In the genomic region with DNA sequence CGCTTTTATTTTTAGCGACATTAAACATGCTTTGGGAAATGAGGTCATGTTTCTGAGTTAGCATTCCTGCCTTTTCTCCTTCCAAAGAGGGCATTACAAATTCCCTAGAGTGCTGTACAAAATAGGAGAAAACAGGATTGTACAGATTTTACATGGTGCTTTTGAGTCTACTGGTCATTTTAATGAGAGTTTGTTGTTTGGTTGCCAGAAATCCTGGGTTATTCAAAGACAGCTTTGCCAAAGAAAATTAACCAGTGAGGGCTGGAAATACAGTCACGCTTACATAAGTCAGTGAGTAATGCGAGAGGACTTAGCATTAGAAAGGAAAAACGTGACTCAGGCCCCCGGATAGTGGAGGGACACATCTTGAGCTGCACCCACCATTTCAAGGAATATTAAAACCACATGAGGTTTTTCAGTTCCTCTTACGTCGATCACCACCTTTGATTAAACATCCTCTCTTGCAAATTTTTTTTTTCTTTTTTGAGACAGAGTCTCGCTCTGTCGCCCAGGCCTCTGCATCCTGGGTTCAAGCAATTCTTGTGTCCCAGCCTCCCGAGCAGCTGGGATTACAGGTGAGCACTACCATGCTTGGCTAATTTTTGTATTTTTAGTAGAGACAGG, we compare ENCODE assay signal across 8 cellular contexts. TPM values are rescaled to one million over a fixed set of nuclear protein-coding genes. Genes with fewer than 3 reads are reported as not detected.
DNase-seq lines count a peak whose midpoint lies in the region; ATAC-seq and TF ChIP-seq lines count a peak whose summit lies in the region.

No MANE protein-coding gene starts in this region.

- H3K9ac ChIP-seq in iPS-18a (ENCODE audit: low read length): peak overlapping the region; percentile 20

- POLR2A ChIA-PET in OCI-LY7 (lab: Charles Lee): no interaction called here

- DNase-seq in CD14-positive monocyte (ENCODE audit: low spot score) (peak; percentile 57), OCI-LY7 (ENCODE audit: low spot score) (peak; percentile 73), DMS53 (lab: John Stamatoyannopoulos, UW) (no peak)
- DNase-seq in activated naive CD4-positive, alpha-beta T cell treated with anti-CD3 and anti-CD28 coated beads, Interleukin-2, amount 10 ng/mL, durations not matched to agents 7 days and 5 days: peak; percentile 56
- DNase-seq in stimulated activated CD8-positive, alpha-beta memory T cell treated with anti-CD3 and anti-CD28 coated beads, Interleukin-12 subunit alpha, Interleukin-12 subunit beta, amount 100 ng/mL, for 24 hours (ENCODE audit: extremely low read depth): peak; percentile 38

- H3K4me2 ChIP-seq in OCI-LY7 (ENCODE audit: low read length): no peak overlapping the region

- ATAC-seq in GM21786 (IDR thresholded peaks at IDR 0.05; ENCODE audit: unreplicated experiment): peak; percentile 36
- ATAC-seq in HG03280 (IDR thresholded peaks at IDR 0.05; ENCODE audit: unreplicated experiment): no peak

- peaks cover 5% of the 10 kb centered on the region; the same call in 1 of the 2 replicates for H4K20me1 ChIP-seq in OCI-LY7 (ENCODE audit: insufficient read depth, low read length)

- H3K27me3 ChIP-seq in iPS-18a (ENCODE audit: control insufficient read depth, insufficient read depth, low read length): no peaks in the 10 kb centered on the region

- H3K9me3 ChIP-seq in OCI-LY7 (ENCODE audit: low read length): 0 out of 2 replicates have a peak, but pooled peaks cover 4% of the 10 kb centered on the region
- H3K9me3 ChIP-seq in iPS-18a (ENCODE audit: control insufficient read depth, low read depth, low read length): no peaks in the 10 kb centered on the region

- H3K79me2 ChIP-seq in OCI-LY7 (ENCODE audit: insufficient read depth, low read depth, low read length): no peaks in the 10 kb centered on the region

- no peak for TF ChIP-seq CTCF in CD14-positive monocyte (IDR thresholded peaks at IDR 0.05)
- no peak for TF ChIP-seq CTCF in OCI-LY7 (conservative IDR thresholded peaks at IDR 0.05; ENCODE audit: low read length)

- H3K27me3 Mint-ChIP-seq in CD14-positive monocyte (ENCODE audit: low read depth in 3 of 3): peaks cover 0 to 3% (median 1%) of the 10 kb centered on the region in 3 donors
- H3K27me3 Mint-ChIP-seq in activated naive CD4-positive, alpha-beta T cell treated with anti-CD3 and anti-CD28 coated beads, Interleukin-2, amount 10 ng/mL, durations not matched to agents 7 days and 5 days: peaks cover 2% of the 10 kb centered on the region

- H3K4me1 ChIP-seq in OCI-LY7 (ENCODE audit: insufficient read depth, low read length, poor library complexity, severe bottlenecking) (peaks cover 25% of the 10 kb centered on the region), iPS-18a (ENCODE audit: control insufficient read depth, low read depth, low read length) (peaks cover 23% of the 10 kb centered on the region)

- H3K27ac Mint-ChIP-seq in CD14-positive monocyte: peak overlapping the region in 4 of 7 donors; percentile 33 to 78 (median 60)
- H3K27ac Mint-ChIP-seq in activated naive CD4-positive, alpha-beta T cell treated with anti-CD3 and anti-CD28 coated beads, Interleukin-2, amount 10 ng/mL, durations not matched to agents 7 days and 5 days: peak overlapping the region; percentile 81

- intact Hi-C loops in CD14-positive monocyte (cut with micrococcal nuclease): loop anchor here (5.0 to 10.0 kb wide), 5 partner anchors 199 to 1547 kb away; a partner anchor contains a TSS
- intact Hi-C loops in OCI-LY7 (cut with micrococcal nuclease; ENCODE audit: unreplicated experiment): loop anchor here (10.0 kb wide), 6 partner anchors 397 to 1703 kb away; a partner anchor contains a TSS

- H3K4me1 Mint-ChIP-seq in CD14-positive monocyte: peaks cover 37% of the 10 kb centered on the region
- H3K4me1 Mint-ChIP-seq in activated naive CD4-positive, alpha-beta T cell treated with anti-CD3 and anti-CD28 coated beads, Interleukin-2, amount 10 ng/mL, durations not matched to agents 7 days and 5 days: peaks cover 61% of the 10 kb centered on the region

- CTCF ChIA-PET in OCI-LY7 (lab: Charles Lee; ENCODE audit: unreplicated experiment): no interaction called here
- CTCF ChIA-PET in activated naive CD4-positive, alpha-beta T cell treated with anti-CD3 and anti-CD28 coated beads, Interleukin-2, amount 10 ng/mL, durations not matched to agents 7 days and 5 days (lab: Charles Lee): no interaction called here

- no peak overlapping the region for H2AFZ ChIP-seq in OCI-LY7 (ENCODE audit: low read length)

- H3K9me3 Mint-ChIP-seq in CD14-positive monocyte: no peaks in the 10 kb centered on the region
- H3K9me3 Mint-ChIP-seq in activated naive CD4-positive, alpha-beta T cell treated with anti-CD3 and anti-CD28 coated beads, Interleukin-2, amount 10 ng/mL, durations not matched to agents 7 days and 5 days: no peaks in the 10 kb centered on the region

- H3K4me3 ChIP-seq in OCI-LY7 (ENCODE audit: low read depth, low read length, poor library complexity, severe bottlenecking): no peak overlapping the region
- no peak overlapping the region for H3K4me3 ChIP-seq in iPS-18a (ENCODE audit: low read length)

- no peaks in the 10 kb centered on the region for H3K36me3 Mint-ChIP-seq in CD14-positive monocyte
- peaks cover 5% of the 10 kb centered on the region for H3K36me3 Mint-ChIP-seq in activated naive CD4-positive, alpha-beta T cell treated with anti-CD3 and anti-CD28 coated beads, Interleukin-2, amount 10 ng/mL, durations not matched to agents 7 days and 5 days

- H3K9me2 ChIP-seq in OCI-LY7 (ENCODE audit: insufficient read depth, low read length): no peaks in the 10 kb centered on the region

- H3K36me3 ChIP-seq in OCI-LY7 (ENCODE audit: insufficient read depth, low read length): no peaks in the 10 kb centered on the region
- H3K36me3 ChIP-seq in iPS-18a (ENCODE audit: control insufficient read depth, low read depth, low read length): no peaks in the 10 kb centered on the region

- BruUV-seq in OCI-LY7 (replicated peaks; lab: Mats Ljungman, UMichigan): no TSS peak

- H3K27ac ChIP-seq in OCI-LY7 (ENCODE audit: low read depth, low read length, poor library complexity, severe bottlenecking): no peak overlapping the region
- no peak overlapping the region for H3K27ac ChIP-seq in iPS-18a (ENCODE audit: low read length)

- peak overlapping the region; percentile 20 to 57 for H3K4me3 Mint-ChIP-seq in CD14-positive monocyte
- no peak overlapping the region for H3K4me3 Mint-ChIP-seq in activated naive CD4-positive, alpha-beta T cell treated with anti-CD3 and anti-CD28 coated beads, Interleukin-2, amount 10 ng/mL, durations not matched to agents 7 days and 5 days

RNA-seq across cellular contexts. Expression of a gene that starts 55.4 kb away (rescaled TPM):
- 1 to 10 TPM; 1.7 to 2.2 TPM for polyA plus RNA-seq in CD14-positive monocyte
- total RNA-seq in OCI-LY7 (2014; rRNA removed; shearing (Covaris generic)): 22.6 and 25.9 TPM in 2 replicates
- total RNA-seq in OCI-LY7 (2022): 9.8 and 11.2 TPM in 2 replicates
